ENCODE assay signal across 8 cellular contexts in the genomic region with DNA sequence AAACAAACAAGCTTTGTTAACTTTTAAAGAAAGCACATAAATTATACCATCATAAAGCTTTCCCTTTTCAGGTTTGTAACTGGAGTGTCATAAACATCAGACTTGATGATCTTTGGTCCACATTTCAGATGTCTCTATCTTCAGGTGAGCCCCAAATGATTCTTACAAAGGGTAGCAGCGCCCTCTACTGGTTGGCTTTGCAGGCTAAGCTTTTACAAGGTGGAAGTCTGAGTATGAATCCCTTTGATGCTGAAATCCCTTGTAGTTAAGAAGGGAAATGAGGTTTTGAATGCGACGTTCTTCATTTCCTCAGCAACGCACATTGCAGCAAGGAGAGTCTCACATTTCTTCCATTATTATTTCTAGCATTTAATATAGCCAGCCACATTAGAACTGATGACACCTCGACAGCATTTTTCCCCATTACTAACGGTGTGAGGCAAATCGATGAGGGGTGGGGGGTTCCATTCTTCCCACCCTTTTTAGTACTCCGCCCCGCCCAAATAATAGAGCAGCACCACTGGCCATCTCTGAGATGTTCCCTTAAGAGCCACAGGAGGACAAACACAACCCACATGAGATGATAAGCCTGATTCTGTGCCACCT.
DNase-seq lines count a peak whose midpoint lies in the region; TF ChIP-seq lines count a peak whose summit lies in the region.

No MANE protein-coding gene starts in this region.

- no peak overlapping the region for H4K5ac ChIP-seq in H9 (ENCODE audit: insufficient read length, low read depth, low read length)

- no peaks in the 10 kb centered on the region for H4K20me1 ChIP-seq in H9 (ENCODE audit: control insufficient read depth, insufficient read depth, insufficient read length)

- H4K91ac ChIP-seq in H9 (ENCODE audit: insufficient read length, low read depth, low read length) = no peak overlapping the region

- no peak overlapping the region for H2BK15ac ChIP-seq in H9 (ENCODE audit: low read depth, low read length)

- peak; percentile 94 for TF ChIP-seq CTCF in H9 (conservative IDR thresholded peaks at IDR 0.05)

- no peak overlapping the region for H2BK120ac ChIP-seq in H9 (ENCODE audit: low read depth, low read length, poor library complexity, severe bottlenecking)

- no peak overlapping the region for H4K8ac ChIP-seq in H9 (replicated peaks; ENCODE audit: insufficient read length, low read depth, low read length)

- no peaks in the 10 kb centered on the region; the same call in 1 of the 2 replicates for H3K27me3 ChIP-seq in H9 (ENCODE audit: insufficient read depth, low read length)

- H3K79me1 ChIP-seq in H9 (ENCODE audit: insufficient read depth, low read depth, low read length, poor library complexity, severe bottlenecking) = no peaks in the 10 kb centered on the region

- DNase-seq in GM04504 (ENCODE audit: low read depth) (peak; percentile 50), H9 (peak; percentile 74), M059J (ENCODE audit: low read depth) (peak; percentile 77), SHP77 (lab: John Stamatoyannopoulos, UW) (peak; percentile 66 to 70), glomerular visceral epithelial cell (ENCODE audit: extremely low spot score) (peak; percentile 75), putamen (ENCODE audit: low spot score) (peak; percentile 62), cortex of kidney (lab: John Stamatoyannopoulos, UW) (no peak)
- peak; percentile 56 for DNase-seq in activated gamma-delta T cell treated with anti-CD3 and anti-CD28 coated beads, Interleukin-2, amount 50 U/mL, for 16 hours (ENCODE audit: low read depth)

- H3K9ac ChIP-seq in H9 (ENCODE audit: extremely low read depth, insufficient read length, low read length) = no peak overlapping the region

- H3K36me3 Mint-ChIP-seq in H9 (ENCODE audit: insufficient read depth in 1 of 3, low read depth in 3 of 3) = peaks cover 0 to 6% (median 0%) of the 10 kb centered on the region in 3 experiments; a peak in 2 of 7 replicates

- H3K27me3 Mint-ChIP-seq in H9 (ENCODE audit: low read depth) = peaks cover 1% of the 10 kb centered on the region

- no peak overlapping the region for H3K27ac Mint-ChIP-seq in H9

- no peak overlapping the region for H2AFZ ChIP-seq in H9 (ENCODE audit: low read length)

- no peak overlapping the region for H2BK5ac ChIP-seq in H9 (ENCODE audit: insufficient read length, low read length)

- no peaks in the 10 kb centered on the region for H3K79me2 ChIP-seq in H9 (ENCODE audit: insufficient read depth, low read length)

- H3K4me1 Mint-ChIP-seq in H9 = peaks cover 2 to 4% of the 10 kb centered on the region in 2 experiments; a peak in 2 of 4 replicates

- H2BK12ac ChIP-seq in H9 (ENCODE audit: insufficient read length, low read depth, low read length) = no peak overlapping the region

- no peak overlapping the region for H2AK5ac ChIP-seq in H9 (ENCODE audit: insufficient read length, low read length)

- no peaks in the 10 kb centered on the region for H3K4me1 ChIP-seq in H9 (ENCODE audit: insufficient read depth, low read length)

- no peak overlapping the region for H3K18ac ChIP-seq in H9 (ENCODE audit: insufficient read length, low read depth, low read length)

- no peak overlapping the region for H3K27ac ChIP-seq in H9 (ENCODE audit: insufficient read length, low read depth, low read length)

- no peaks in the 10 kb centered on the region for H3K23me2 ChIP-seq in H9 (ENCODE audit: insufficient read length, low read depth, low read length, poor library complexity, severe bottlenecking)

- no peak overlapping the region for H3K4me2 ChIP-seq in H9 (ENCODE audit: insufficient read depth, insufficient read length, low read length)

- no CpG with 5 or more reads among the region's 9 CpGs for WGBS in H9 (ENCODE audit: extremely low coverage, insufficient read length, low lambda C conversion rate)

- H3K14ac ChIP-seq in H9 (ENCODE audit: insufficient read depth, low read length) = no peak overlapping the region

- no peak overlapping the region for H3K4ac ChIP-seq in H9 (ENCODE audit: low read depth, low read length)

- H3K4me3 Mint-ChIP-seq in H9 = no peak overlapping the region

- H3K9me3 Mint-ChIP-seq in H9 = peaks cover 5 to 10% of the 10 kb centered on the region in 2 experiments

- no peak overlapping the region for H2BK20ac ChIP-seq in H9 (ENCODE audit: low read depth, low read length, poor library complexity, severe bottlenecking)

- no peak overlapping the region for H3T11ph ChIP-seq in H9 (ENCODE audit: low read length)

- H3K23ac ChIP-seq in H9 (ENCODE audit: insufficient read length, low read depth, low read length) = no peak overlapping the region

- no peaks in the 10 kb centered on the region for H3K9me3 ChIP-seq in H9 (ENCODE audit: control insufficient read depth, low read depth, low read length)

- no peak overlapping the region for H3K56ac ChIP-seq in H9 (ENCODE audit: insufficient read length, low read depth, low read length)
